1 cellular context compared by ENCODE assay signal in the genomic region with DNA sequence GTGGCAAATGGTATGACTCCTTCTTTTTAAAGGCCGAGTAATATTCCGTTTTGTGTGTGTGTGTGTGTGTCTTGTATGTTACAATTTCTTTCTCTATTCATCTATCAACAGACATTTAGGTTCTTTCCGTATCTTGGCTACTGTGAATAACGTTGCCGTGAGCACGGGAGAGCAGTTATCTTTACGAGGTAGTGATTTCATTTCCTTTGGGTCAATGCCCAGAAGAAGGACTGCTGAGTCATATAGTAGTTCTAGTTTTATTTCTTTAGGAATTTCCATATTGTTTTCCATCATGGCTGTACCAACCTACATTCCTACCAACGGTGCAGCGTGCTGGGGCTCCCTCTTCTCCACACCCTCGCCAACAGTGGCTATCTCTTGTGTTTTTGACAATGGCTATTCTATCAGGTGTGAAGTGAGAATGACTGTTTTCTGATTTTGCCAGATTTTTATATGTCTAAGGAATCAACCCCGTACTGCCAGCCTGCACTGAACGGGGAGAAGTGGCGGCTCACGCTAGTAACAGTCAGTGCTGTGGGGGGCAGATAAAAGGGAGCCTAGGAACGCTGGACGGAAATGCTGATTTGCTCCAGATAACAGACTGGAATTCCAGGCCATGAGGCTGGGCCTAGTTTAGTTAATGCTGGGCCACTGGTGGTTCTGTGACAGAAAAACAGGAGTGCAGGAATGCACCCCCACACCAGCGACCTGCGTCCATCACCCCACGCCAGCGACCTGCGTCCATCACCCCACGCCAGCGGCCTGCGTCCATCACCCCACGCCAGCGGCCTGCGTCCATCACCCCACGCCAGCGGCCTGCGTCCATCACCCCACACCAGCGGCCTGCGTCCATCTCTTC.
TF ChIP-seq lines count a peak whose summit lies in the region.

No MANE protein-coding gene starts in this region.

TF ChIP-seq in HEK293, 187 proteins besides CTCF, POLR2A, EP300 and RAD21 (continued from another document and continues in another):
- TF ChIP-seq, protein P1, sequence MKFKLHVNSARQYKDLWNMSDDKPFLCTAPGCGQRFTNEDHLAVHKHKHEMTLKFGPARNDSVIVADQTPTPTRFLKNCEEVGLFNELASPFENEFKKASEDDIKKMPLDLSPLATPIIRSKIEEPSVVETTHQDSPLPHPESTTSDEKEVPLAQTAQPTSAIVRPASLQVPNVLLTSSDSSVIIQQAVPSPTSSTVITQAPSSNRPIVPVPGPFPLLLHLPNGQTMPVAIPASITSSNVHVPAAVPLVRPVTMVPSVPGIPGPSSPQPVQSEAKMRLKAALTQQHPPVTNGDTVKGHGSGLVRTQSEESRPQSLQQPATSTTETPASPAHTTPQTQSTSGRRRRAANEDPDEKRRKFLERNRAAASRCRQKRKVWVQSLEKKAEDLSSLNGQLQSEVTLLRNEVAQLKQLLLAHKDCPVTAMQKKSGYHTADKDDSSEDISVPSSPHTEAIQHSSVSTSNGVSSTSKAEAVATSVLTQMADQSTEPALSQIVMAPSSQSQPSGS (tag by site-specific recombination; IDR thresholded peaks at IDR 0.05; ENCODE audit: low read depth): peak; percentile 53; the same call in 1 of the 2 replicates
- no peak for TF ChIP-seq ZNF132 (tag by site-specific recombination; IDR thresholded peaks at IDR 0.05; ENCODE audit: borderline replicate concordance)
- no peak for TF ChIP-seq ZNF292 (tag by site-specific recombination; IDR thresholded peaks at IDR 0.05; ENCODE audit: borderline replicate concordance, low read depth)
- no peak for TF ChIP-seq ZNF221 (tag by site-specific recombination; IDR thresholded peaks at IDR 0.05; ENCODE audit: borderline replicate concordance)
- no peak for TF ChIP-seq ZNF133 (tag by site-specific recombination; IDR thresholded peaks at IDR 0.05)
- TF ChIP-seq, protein P2, sequence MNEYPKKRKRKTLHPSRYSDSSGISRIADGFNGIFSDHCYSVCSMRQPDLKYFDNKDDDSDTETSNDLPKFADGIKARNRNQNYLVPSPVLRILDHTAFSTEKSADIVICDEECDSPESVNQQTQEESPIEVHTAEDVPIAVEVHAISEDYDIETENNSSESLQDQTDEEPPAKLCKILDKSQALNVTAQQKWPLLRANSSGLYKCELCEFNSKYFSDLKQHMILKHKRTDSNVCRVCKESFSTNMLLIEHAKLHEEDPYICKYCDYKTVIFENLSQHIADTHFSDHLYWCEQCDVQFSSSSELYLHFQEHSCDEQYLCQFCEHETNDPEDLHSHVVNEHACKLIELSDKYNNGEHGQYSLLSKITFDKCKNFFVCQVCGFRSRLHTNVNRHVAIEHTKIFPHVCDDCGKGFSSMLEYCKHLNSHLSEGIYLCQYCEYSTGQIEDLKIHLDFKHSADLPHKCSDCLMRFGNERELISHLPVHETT (tag by site-specific recombination; IDR thresholded peaks at IDR 0.05): peak; percentile 87
- peak; percentile 71; the same call in 1 of the 2 replicates for TF ChIP-seq ZFP69B (tag by site-specific recombination; IDR thresholded peaks at IDR 0.05)
- TF ChIP-seq SP2 (tag by site-specific recombination; IDR thresholded peaks at IDR 0.05): no peak
- TF ChIP-seq, protein P3, sequence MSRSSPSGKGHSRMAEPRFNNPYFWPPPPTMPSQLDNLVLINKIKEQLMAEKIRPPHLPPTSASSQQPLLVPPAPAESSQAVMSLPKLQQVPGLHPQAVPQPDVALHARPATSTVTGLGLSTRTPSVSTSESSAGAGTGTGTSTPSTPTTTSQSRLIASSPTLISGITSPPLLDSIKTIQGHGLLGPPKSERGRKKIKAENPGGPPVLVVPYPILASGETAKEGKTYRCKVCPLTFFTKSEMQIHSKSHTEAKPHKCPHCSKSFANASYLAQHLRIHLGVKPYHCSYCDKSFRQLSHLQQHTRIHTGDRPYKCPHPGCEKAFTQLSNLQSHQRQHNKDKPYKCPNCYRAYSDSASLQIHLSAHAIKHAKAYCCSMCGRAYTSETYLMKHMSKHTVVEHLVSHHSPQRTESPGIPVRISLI (tag by site-specific recombination; IDR thresholded peaks at IDR 0.05): no peak
- TF ChIP-seq ZNF302 (tag by site-specific recombination; IDR thresholded peaks at IDR 0.05; ENCODE audit: low read depth): no peak
- TF ChIP-seq, protein P4, sequence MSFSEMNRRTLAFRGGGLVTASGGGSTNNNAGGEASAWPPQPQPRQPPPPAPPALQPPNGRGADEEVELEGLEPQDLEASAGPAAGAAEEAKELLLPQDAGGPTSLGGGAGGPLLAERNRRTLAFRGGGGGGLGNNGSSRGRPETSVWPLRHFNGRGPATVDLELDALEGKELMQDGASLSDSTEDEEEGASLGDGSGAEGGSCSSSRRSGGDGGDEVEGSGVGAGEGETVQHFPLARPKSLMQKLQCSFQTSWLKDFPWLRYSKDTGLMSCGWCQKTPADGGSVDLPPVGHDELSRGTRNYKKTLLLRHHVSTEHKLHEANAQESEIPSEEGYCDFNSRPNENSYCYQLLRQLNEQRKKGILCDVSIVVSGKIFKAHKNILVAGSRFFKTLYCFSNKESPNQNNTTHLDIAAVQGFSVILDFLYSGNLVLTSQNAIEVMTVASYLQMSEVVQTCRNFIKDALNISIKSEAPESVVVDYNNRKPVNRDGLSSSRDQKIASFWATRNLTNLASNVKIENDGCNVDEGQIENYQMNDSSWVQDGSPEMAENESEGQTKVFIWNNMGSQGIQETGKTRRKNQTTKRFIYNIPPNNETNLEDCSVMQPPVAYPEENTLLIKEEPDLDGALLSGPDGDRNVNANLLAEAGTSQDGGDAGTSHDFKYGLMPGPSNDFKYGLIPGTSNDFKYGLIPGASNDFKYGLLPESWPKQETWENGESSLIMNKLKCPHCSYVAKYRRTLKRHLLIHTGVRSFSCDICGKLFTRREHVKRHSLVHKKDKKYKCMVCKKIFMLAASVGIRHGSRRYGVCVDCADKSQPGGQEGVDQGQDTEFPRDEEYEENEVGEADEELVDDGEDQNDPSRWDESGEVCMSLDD (tag by site-specific recombination; IDR thresholded peaks at IDR 0.05): no peak
- TF ChIP-seq HOXD13 (CRISPR knock-in tag; IDR thresholded peaks at IDR 0.05; ENCODE audit: borderline replicate concordance): peak; percentile 89
- no peak for TF ChIP-seq ZFP41 (tag by site-specific recombination; IDR thresholded peaks at IDR 0.05; ENCODE audit: borderline replicate concordance)
- peak; percentile 83 for TF ChIP-seq ZNF843 (tag by site-specific recombination; IDR thresholded peaks at IDR 0.05)
- no peak for TF ChIP-seq YY2 (tag by site-specific recombination; IDR thresholded peaks at IDR 0.05)
- no peak for TF ChIP-seq HOXA7 (CRISPR knock-in tag; IDR thresholded peaks at IDR 0.05; ENCODE audit: borderline replicate concordance)
- no peak for TF ChIP-seq ZNF175 (tag by site-specific recombination; IDR thresholded peaks at IDR 0.05)
- no peak for TF ChIP-seq SCRT2 (tag by site-specific recombination; IDR thresholded peaks at IDR 0.05)
- TF ChIP-seq ZNF624 (tag by site-specific recombination; IDR thresholded peaks at IDR 0.05): no peak
- no peak for TF ChIP-seq HOXC10 (CRISPR knock-in tag; IDR thresholded peaks at IDR 0.05)
- TF ChIP-seq ZBTB1 (tag by site-specific recombination; IDR thresholded peaks at IDR 0.05): peak; percentile 46; the same call in 1 of the 2 replicates
- TF ChIP-seq ZNF391 (tag by site-specific recombination; IDR thresholded peaks at IDR 0.05; ENCODE audit: borderline replicate concordance, low read depth): peak; percentile 50; the same call in 1 of the 2 replicates
- TF ChIP-seq, protein P5, sequence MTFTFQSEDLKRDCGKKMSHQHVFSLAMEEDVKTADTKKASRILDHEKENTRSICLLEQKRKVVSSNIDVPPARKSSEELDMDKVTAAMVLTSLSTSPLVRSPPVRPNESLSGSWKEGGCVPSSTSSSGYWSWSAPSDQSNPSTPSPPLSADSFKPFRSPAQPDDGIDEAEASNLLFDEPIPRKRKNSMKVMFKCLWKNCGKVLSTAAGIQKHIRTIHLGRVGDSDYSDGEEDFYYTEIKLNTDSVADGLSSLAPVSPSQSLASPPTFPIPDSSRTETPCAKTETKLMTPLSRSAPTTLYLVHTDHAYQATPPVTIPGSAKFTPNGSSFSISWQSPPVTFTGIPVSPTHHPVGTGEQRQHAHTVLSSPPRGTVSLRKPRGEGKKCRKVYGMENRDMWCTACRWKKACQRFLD (tag by site-specific recombination; IDR thresholded peaks at IDR 0.05): no peak
- peak; percentile 76 for TF ChIP-seq SETDB1 (IDR thresholded peaks at IDR 0.05; ENCODE audit: insufficient read length, low read length)
- TF ChIP-seq ZBTB17 (tag by site-specific recombination; IDR thresholded peaks at IDR 0.05): peak; percentile 72
- TF ChIP-seq, protein P6, sequence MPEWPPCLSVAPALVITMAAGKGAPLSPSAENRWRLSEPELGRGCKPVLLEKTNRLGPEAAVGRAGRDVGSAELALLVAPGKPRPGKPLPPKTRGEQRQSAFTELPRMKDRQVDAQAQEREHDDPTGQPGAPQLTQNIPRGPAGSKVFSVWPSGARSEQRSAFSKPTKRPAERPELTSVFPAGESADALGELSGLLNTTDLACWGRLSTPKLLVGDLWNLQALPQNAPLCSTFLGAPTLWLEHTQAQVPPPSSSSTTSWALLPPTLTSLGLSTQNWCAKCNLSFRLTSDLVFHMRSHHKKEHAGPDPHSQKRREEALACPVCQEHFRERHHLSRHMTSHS (tag by site-specific recombination; IDR thresholded peaks at IDR 0.05): no peak
- TF ChIP-seq GLI4 (tag by site-specific recombination; IDR thresholded peaks at IDR 0.05): no peak
- no peak for TF ChIP-seq RBAK (tag by site-specific recombination; IDR thresholded peaks at IDR 0.05)
- TF ChIP-seq ZNF670 (tag by site-specific recombination; IDR thresholded peaks at IDR 0.05; ENCODE audit: low read depth): no peak
- TF ChIP-seq, protein P7, sequence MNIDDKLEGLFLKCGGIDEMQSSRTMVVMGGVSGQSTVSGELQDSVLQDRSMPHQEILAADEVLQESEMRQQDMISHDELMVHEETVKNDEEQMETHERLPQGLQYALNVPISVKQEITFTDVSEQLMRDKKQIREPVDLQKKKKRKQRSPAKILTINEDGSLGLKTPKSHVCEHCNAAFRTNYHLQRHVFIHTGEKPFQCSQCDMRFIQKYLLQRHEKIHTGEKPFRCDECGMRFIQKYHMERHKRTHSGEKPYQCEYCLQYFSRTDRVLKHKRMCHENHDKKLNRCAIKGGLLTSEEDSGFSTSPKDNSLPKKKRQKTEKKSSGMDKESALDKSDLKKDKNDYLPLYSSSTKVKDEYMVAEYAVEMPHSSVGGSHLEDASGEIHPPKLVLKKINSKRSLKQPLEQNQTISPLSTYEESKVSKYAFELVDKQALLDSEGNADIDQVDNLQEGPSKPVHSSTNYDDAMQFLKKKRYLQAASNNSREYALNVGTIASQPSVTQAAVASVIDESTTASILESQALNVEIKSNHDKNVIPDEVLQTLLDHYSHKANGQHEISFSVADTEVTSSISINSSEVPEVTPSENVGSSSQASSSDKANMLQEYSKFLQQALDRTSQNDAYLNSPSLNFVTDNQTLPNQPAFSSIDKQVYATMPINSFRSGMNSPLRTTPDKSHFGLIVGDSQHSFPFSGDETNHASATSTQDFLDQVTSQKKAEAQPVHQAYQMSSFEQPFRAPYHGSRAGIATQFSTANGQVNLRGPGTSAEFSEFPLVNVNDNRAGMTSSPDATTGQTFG (tag by site-specific recombination; IDR thresholded peaks at IDR 0.05; ENCODE audit: borderline replicate concordance): no peak
- no peak for TF ChIP-seq ZNF837 (tag by site-specific recombination; IDR thresholded peaks at IDR 0.05)
- no peak for TF ChIP-seq ZNF791 (tag by site-specific recombination; IDR thresholded peaks at IDR 0.05)
- TF ChIP-seq, protein P8, sequence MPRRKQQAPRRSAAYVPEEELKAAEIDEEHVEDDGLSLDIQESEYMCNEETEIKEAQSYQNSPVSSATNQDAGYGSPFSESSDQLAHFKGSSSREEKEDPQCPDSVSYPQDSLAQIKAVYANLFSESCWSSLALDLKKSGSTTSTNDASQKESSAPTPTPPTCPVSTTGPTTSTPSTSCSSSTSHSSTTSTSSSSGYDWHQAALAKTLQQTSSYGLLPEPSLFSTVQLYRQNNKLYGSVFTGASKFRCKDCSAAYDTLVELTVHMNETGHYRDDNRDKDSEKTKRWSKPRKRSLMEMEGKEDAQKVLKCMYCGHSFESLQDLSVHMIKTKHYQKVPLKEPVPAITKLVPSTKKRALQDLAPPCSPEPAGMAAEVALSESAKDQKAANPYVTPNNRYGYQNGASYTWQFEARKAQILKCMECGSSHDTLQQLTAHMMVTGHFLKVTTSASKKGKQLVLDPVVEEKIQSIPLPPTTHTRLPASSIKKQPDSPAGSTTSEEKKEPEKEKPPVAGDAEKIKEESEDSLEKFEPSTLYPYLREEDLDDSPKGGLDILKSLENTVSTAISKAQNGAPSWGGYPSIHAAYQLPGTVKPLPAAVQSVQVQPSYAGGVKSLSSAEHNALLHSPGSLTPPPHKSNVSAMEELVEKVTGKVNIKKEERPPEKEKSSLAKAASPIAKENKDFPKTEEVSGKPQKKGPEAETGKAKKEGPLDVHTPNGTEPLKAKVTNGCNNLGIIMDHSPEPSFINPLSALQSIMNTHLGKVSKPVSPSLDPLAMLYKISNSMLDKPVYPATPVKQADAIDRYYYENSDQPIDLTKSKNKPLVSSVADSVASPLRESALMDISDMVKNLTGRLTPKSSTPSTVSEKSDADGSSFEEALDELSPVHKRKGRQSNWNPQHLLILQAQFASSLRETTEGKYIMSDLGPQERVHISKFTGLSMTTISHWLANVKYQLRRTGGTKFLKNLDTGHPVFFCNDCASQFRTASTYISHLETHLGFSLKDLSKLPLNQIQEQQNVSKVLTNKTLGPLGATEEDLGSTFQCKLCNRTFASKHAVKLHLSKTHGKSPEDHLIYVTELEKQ (tag by site-specific recombination; IDR thresholded peaks at IDR 0.05; ENCODE audit: borderline replicate concordance): peak; percentile 19; the same call in 1 of the 2 replicates
- peak; percentile 71; the same call in 1 of the 2 replicates for TF ChIP-seq TRIM28 (IDR thresholded peaks at IDR 0.05; ENCODE audit: borderline replicate concordance, low read length)
- no peak for TF ChIP-seq ZNF404 (tag by site-specific recombination; IDR thresholded peaks at IDR 0.05)
- TF ChIP-seq ZNF19 (tag by site-specific recombination; IDR thresholded peaks at IDR 0.05; ENCODE audit: low read depth): no peak
- TF ChIP-seq ZNF621 (tag by site-specific recombination; IDR thresholded peaks at IDR 0.05): no peak
- TF ChIP-seq ZNF501 (tag by site-specific recombination; IDR thresholded peaks at IDR 0.05): no peak
- no peak for TF ChIP-seq ZNF701 (tag by site-specific recombination; IDR thresholded peaks at IDR 0.05)
- peak; percentile 95 for TF ChIP-seq ZNF529 (tag by site-specific recombination; IDR thresholded peaks at IDR 0.05; ENCODE audit: insufficient replicate concordance)
